17 cellular contexts compared by ENCODE assay signal in the genomic region with DNA sequence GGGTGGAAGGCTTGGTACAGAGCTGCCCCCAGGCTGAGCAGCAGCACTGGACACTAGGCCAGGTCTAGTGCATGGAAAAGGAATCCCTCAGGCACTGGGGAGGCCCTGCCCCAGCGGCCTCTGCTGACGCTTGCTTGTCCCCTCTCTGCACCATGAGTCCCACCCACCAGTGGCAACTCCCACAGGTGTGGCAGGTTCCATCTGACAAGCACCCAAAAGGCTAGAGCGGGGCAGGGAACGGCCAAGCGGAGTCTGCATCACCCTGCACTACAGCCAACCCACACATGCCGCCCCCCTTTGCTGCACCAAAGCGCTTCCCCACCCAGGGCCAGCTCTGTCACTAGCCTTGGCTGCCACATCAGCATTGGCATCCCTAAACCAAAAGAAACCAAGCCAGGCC.
DNase-seq lines count a peak whose midpoint lies in the region; ATAC-seq, FAIRE-seq and TF ChIP-seq lines count a peak whose summit lies in the region.
"Had no signal": no experiment of that assay in that cellular context is flagged by ENCODE, and none has a peak within 500 bp of the region (broad histone marks: within the 10 kb centered on the region; RNA-seq: fewer than 3 reads in every experiment).

No MANE protein-coding gene starts in this region.

- POLR2A ChIA-PET in HepG2 (lab: Yijun Ruan, JAX), result no interaction called here

- H3K9ac ChIP-seq in HepG2 (ENCODE audit: insufficient read depth, low read depth, low read length) (no peak overlapping the region), neuronal stem cell (ENCODE audit: low read depth, low read length, poor library complexity) (no peak overlapping the region)
- H3K9ac ChIP-seq: BLaER1 had no signal

- CTCF ChIA-PET in HepG2 (lab: Yijun Ruan, JAX; ENCODE audit: low intra/inter-chr PET ratio, low total read pairs), result no interaction called here

- peaks cover 13% of the 10 kb centered on the region for H3K79me1 ChIP-seq in neuronal stem cell (ENCODE audit: low read depth, low read length)

- no peak overlapping the region for H2BK15ac ChIP-seq in neuronal stem cell (ENCODE audit: low read length)

- WGBS in HepG2 (ENCODE audit: low lambda C conversion rate), result 93% methylated on average over 5 of the region's 7 CpGs
- no CpG with 5 or more reads among the region's 7 CpGs for WGBS in right lobe of liver (ENCODE audit: insufficient coverage, low coverage, low lambda C conversion rate, missing lambda C conversion rate)
- no CpG with 5 or more reads among the region's 7 CpGs for WGBS in neuronal stem cell (ENCODE audit: extremely low coverage in 2 of 2, insufficient read length in 2 of 2, insufficient replicate concordance in 1 of 2), 2 donors

- no peak for TF ChIP-seq RAD21 in HepG2 (CRISPR knock-in tag; IDR thresholded peaks at IDR 0.05)

- H3K79me2 ChIP-seq in HepG2 (ENCODE audit: insufficient read depth, low read length), result peaks cover 18% of the 10 kb centered on the region

- TF ChIP-seq POLR2A in HepG2 (IDR thresholded peaks at IDR 0.05; ENCODE audit: insufficient read depth in 1 of 2, low read depth in 2 of 2, low read length in 2 of 2) (no peak), right lobe of liver (IDR thresholded peaks at IDR 0.05) (no peak)

- no peaks in the 10 kb centered on the region for H3K9me3 Mint-ChIP-seq in type B pancreatic cell
- H3K9me3 Mint-ChIP-seq in activated T-cell treated with anti-CD3 and anti-CD28 coated beads, Interleukin-2, amount 50 U/mL, for 72 hours, result no peaks in the 10 kb centered on the region
- H3K9me3 Mint-ChIP-seq: CD8-positive, alpha-beta memory T cell had no signal

- no peak overlapping the region for H3K14ac ChIP-seq in neuronal stem cell (ENCODE audit: low read length)

- H2BK120ac ChIP-seq in neuronal stem cell (ENCODE audit: low read depth, low read length), result no peak overlapping the region

- H3K36me3 ChIP-seq in HepG2 (replicated peaks in 1 of 2; ENCODE audit: control insufficient read depth in 1 of 2, insufficient read depth in 2 of 2, low read length in 2 of 2) (peaks cover 20 to 47% of the 10 kb centered on the region in 2 experiments; a peak in 4 of 5 replicates), right lobe of liver (peaks cover 0 to 2% (median 0%) of the 10 kb centered on the region in 4 donors), neuronal stem cell (replicated peaks in 1 of 2; ENCODE audit: control insufficient read depth in 2 of 2, insufficient read depth in 2 of 2, low read length in 2 of 2) (peaks cover 6 to 36% of the 10 kb centered on the region in 2 donors)

- H2AFZ ChIP-seq in HepG2 (ENCODE audit: low read length), result no peak overlapping the region
- H2AFZ ChIP-seq in neuronal stem cell (ENCODE audit: low read length), result no peak overlapping the region

- DNase-seq in HepG2 (ENCODE audit: low spot score) (no peak), right lobe of liver (no peak), neuronal stem cell (ENCODE audit: low spot score) (no peak), type B pancreatic cell (ENCODE audit: extremely low spot score, unreplicated experiment) (no peak), head of caudate nucleus (no peak), NCI-H2196 (lab: John Stamatoyannopoulos, UW; ENCODE audit: unreplicated experiment) (no peak)
- DNase-seq in activated T-cell treated with anti-CD3 and anti-CD28 coated beads, Interleukin-2, amount 50 U/mL, for 72 hours, result no peak
- DNase-seq: 8988T; AML-193; Caco-2; CD8-positive, alpha-beta memory T cell; DND-41; GDM1 had no signal

- peak overlapping the region; percentile 58 for H3K27ac Mint-ChIP-seq in type B pancreatic cell
- H3K27ac Mint-ChIP-seq in activated T-cell treated with anti-CD3 and anti-CD28 coated beads, Interleukin-2, amount 50 U/mL, for 72 hours, result no peak overlapping the region
- H3K27ac Mint-ChIP-seq: CD8-positive, alpha-beta memory T cell had no signal

- H3K4ac ChIP-seq in neuronal stem cell (ENCODE audit: low read length), result no peak overlapping the region

- no peak for FAIRE-seq in HepG2 (lab: Jason Lieb, UNC)
- FAIRE-seq: GM12892, H54 had no signal

- H3K4me2 ChIP-seq in HepG2 (ENCODE audit: low read depth, low read length) (no peak overlapping the region), neuronal stem cell (ENCODE audit: insufficient read depth, low read length, poor library complexity, severe bottlenecking) (no peak overlapping the region)
- H3K4me2 ChIP-seq: BLaER1 had no signal

- H3K4me1 ChIP-seq in HepG2 (ENCODE audit: insufficient read depth, low read length) (peaks cover 26% of the 10 kb centered on the region), right lobe of liver (peaks cover 0 to 26% (median 12%) of the 10 kb centered on the region in 4 donors), neuronal stem cell (ENCODE audit: control insufficient read depth in 2 of 2, insufficient read depth in 1 of 2, low read depth in 1 of 2, low read length in 2 of 2) (peaks cover 5 to 22% of the 10 kb centered on the region in 2 donors)

- H4K91ac ChIP-seq in neuronal stem cell (ENCODE audit: low read depth, low read length, poor library complexity), result no peak overlapping the region

- peaks cover 20% of the 10 kb centered on the region for H3K36me3 Mint-ChIP-seq in type B pancreatic cell
- H3K36me3 Mint-ChIP-seq in activated T-cell treated with anti-CD3 and anti-CD28 coated beads, Interleukin-2, amount 50 U/mL, for 72 hours (ENCODE audit: insufficient read depth in 2 of 2), result no peaks in the 10 kb centered on the region
- H3K36me3 Mint-ChIP-seq: CD8-positive, alpha-beta memory T cell had no signal

- peak overlapping the region; percentile 21 for H3K23ac ChIP-seq in neuronal stem cell (ENCODE audit: low read depth, low read length, poor library complexity)

- TF ChIP-seq CTCF in HepG2 (CRISPR knock-in tag; IDR thresholded peaks at IDR 0.05), result no peak
- no peak for TF ChIP-seq CTCF in right lobe of liver (IDR thresholded peaks at IDR 0.05)
- TF ChIP-seq CTCF in type B pancreatic cell (conservative IDR thresholded peaks at IDR 0.05), result no peak

- H3K27me3 Mint-ChIP-seq in type B pancreatic cell, result no peaks in the 10 kb centered on the region
- no peaks in the 10 kb centered on the region for H3K27me3 Mint-ChIP-seq in activated T-cell treated with anti-CD3 and anti-CD28 coated beads, Interleukin-2, amount 50 U/mL, for 72 hours (ENCODE audit: low read depth)

- H3K4me3 ChIP-seq in HepG2 (replicated peaks in 1 of 3; ENCODE audit: insufficient read depth in 1 of 3, low read depth in 2 of 3, low read length in 3 of 3) (no peak overlapping the region), right lobe of liver (no peak overlapping the region), neuronal stem cell (ENCODE audit: low read length in 2 of 2) (peak overlapping the region in 1 of 2 donors; percentile 63)
- H3K4me3 ChIP-seq: BLaER1 had no signal

- H2BK5ac ChIP-seq in neuronal stem cell (ENCODE audit: low read length), result no peak overlapping the region

- intact Hi-C loops in HepG2 (cut with micrococcal nuclease; ENCODE audit: unreplicated experiment) (no loop called here), right lobe of liver (cut with DNase I) (no loop called here), head of caudate nucleus (cut with DNase I) (no loop called here)

- no peak overlapping the region for H3K4me3 Mint-ChIP-seq in type B pancreatic cell
- no peak overlapping the region for H3K4me3 Mint-ChIP-seq in activated T-cell treated with anti-CD3 and anti-CD28 coated beads, Interleukin-2, amount 50 U/mL, for 72 hours
- H3K4me3 Mint-ChIP-seq: CD8-positive, alpha-beta memory T cell had no signal

- no peak overlapping the region for H4K8ac ChIP-seq in neuronal stem cell (ENCODE audit: low read depth, low read length)

- H2BK12ac ChIP-seq in neuronal stem cell (ENCODE audit: low read length), result no peak overlapping the region

- in situ Hi-C loops in HepG2 (cut with HindIII; ENCODE audit: extremely low pct_ligation_motif_present, low pct_unique_long_range_greater_than_20kb), result no loop called here

- peak overlapping the region; percentile 15 for H2AK5ac ChIP-seq in neuronal stem cell (ENCODE audit: low read depth, low read length)

- no peaks in the 10 kb centered on the region for H3K9me3 ChIP-seq in HepG2 (ENCODE audit: low read length)
- H3K9me3 ChIP-seq in right lobe of liver, result no peaks in the 10 kb centered on the region
- H3K9me3 ChIP-seq in neuronal stem cell (replicated peaks in 1 of 2; ENCODE audit: control insufficient read depth in 2 of 2, insufficient read depth in 1 of 2, low read depth in 1 of 2, low read length in 2 of 2), result peaks cover 0 to 5% of the 10 kb centered on the region in 2 donors
- H3K9me3 ChIP-seq: BLaER1, Caco-2 had no signal

- TF ChIP-seq EP300 in HepG2 (IDR thresholded peaks at IDR 0.05; ENCODE audit: low read depth in 2 of 2, low read length in 2 of 2) (no peak), HepG2 (CRISPR knock-in tag; IDR thresholded peaks at IDR 0.05; ENCODE audit: borderline replicate concordance) (no peak)

- H3K4me1 Mint-ChIP-seq in type B pancreatic cell (ENCODE audit: unreplicated experiment), result peaks cover 38% of the 10 kb centered on the region
- H3K4me1 Mint-ChIP-seq in activated T-cell treated with anti-CD3 and anti-CD28 coated beads, Interleukin-2, amount 50 U/mL, for 72 hours (ENCODE audit: low read depth), result no peaks in the 10 kb centered on the region
- H3K4me1 Mint-ChIP-seq: CD8-positive, alpha-beta memory T cell had no signal

- BruUV-seq in HepG2 (replicated peaks; lab: Mats Ljungman, UMichigan), result no TSS peak

- peaks cover 38% of the 10 kb centered on the region; the same call in 1 of the 2 replicates for H4K20me1 ChIP-seq in HepG2 (ENCODE audit: insufficient read depth, low read length)

- H3K18ac ChIP-seq in neuronal stem cell (ENCODE audit: low read length), result peak overlapping the region; percentile 46

- H3K27ac ChIP-seq in HepG2 (ENCODE audit: extremely low read length, insufficient read depth, low read length) (no peak overlapping the region), right lobe of liver (no peak overlapping the region), cingulate gyrus (ENCODE audit: low read depth, low read length) (peak overlapping the region; percentile 41), neuronal stem cell (replicated peaks; ENCODE audit: low read length) (no peak overlapping the region)
- H3K27ac ChIP-seq: BLaER1 had no signal

- no peaks in the 10 kb centered on the region for H3K27me3 ChIP-seq in HepG2 (ENCODE audit: control insufficient read depth in 1 of 2, insufficient read depth in 2 of 2, low read length in 2 of 2)
- H3K27me3 ChIP-seq in right lobe of liver, result no peaks in the 10 kb centered on the region
- no peaks in the 10 kb centered on the region for H3K27me3 ChIP-seq in neuronal stem cell (ENCODE audit: control insufficient read depth in 3 of 3, insufficient read depth in 3 of 3, low read depth in 1 of 3, low read length in 3 of 3)
- H3K27me3 ChIP-seq: BLaER1 had no signal

- ATAC-seq in HepG2 (no peak), right lobe of liver (no peak)
- no peak for ATAC-seq in activated T-cell treated with anti-CD3 and anti-CD28 coated beads, Interleukin-2, amount 50 U/mL, for 72 hours (replicated peaks in 1 of 2)

TF ChIP-seq in HepG2, 621 proteins besides CTCF, POLR2A, EP300 and RAD21:
- TF ChIP-seq ZNF572 (CRISPR knock-in tag; IDR thresholded peaks at IDR 0.05), result no peak
- TF ChIP-seq AGO2 (optimal IDR thresholded peaks at IDR 0.05; ENCODE audit: low read depth, low read length), result peak; percentile 12
